38 cellular contexts compared by ENCODE assay signal in genomic region chr4:114236370-114236769, GRCh38.
"Had no signal": no experiment of that assay in that cellular context is flagged by ENCODE, and none has a peak within 500 bp of the region (broad histone marks: within the 10 kb centered on the region; RNA-seq: fewer than 3 reads in every experiment).

No MANE protein-coding gene starts in this region.

- H3K27me3 Mint-ChIP-seq: activated B cell treated with CpG ODN at 0.5 μM for 24 hours; activated CD4-positive, alpha-beta memory T cell treated with anti-CD3 and anti-CD28 coated beads, Interleukin-2, amount 10 ng/mL, durations not matched to agents 7 days and 5 days; activated CD4-positive, alpha-beta T cell treated with anti-CD3 and anti-CD28 coated beads, Interleukin-2, amount 10 ng/mL, durations not matched to agents 24 days and 14 days; activated CD8-positive, alpha-beta memory T cell treated with anti-CD3 and anti-CD28 coated beads, Interleukin-2, amount 10 ng/mL, durations not matched to agents 7 days and 5 days; activated naive CD4-positive, alpha-beta T cell treated with anti-CD3 and anti-CD28 coated beads, Interleukin-2, amount 10 ng/mL, durations not matched to agents 7 days and 5 days; activated naive CD8-positive, alpha-beta T cell treated with anti-CD3 and anti-CD28 coated beads, Interleukin-2, amount 10 ng/mL, durations not matched to agents 7 days and 5 days; central memory CD8-positive, alpha-beta T cell had no signal

- DNase-seq: activated B cell treated with CpG ODN at 0.5 μM for 24 hours; activated CD4-positive, alpha-beta memory T cell treated with anti-CD3 and anti-CD28 coated beads, Interleukin-2, amount 10 ng/mL, durations not matched to agents 7 days and 5 days; activated CD4-positive, alpha-beta T cell treated with anti-CD3 and anti-CD28 coated beads for 4 hours; activated CD4-positive, alpha-beta T cell treated with anti-CD3 and anti-CD28 coated beads, Interleukin-2, amount 10 ng/mL, durations not matched to agents 24 days and 14 days; activated CD4-positive, alpha-beta T cell treated with anti-CD3 and anti-CD28 coated beads, Interleukin-2, amount 50 U/mL, for 1 hour; activated CD4-positive, alpha-beta T cell treated with anti-CD3 and anti-CD28 coated beads, Interleukin-2, amount 50 U/mL, for 48 hours; activated CD4-positive, CD25-positive, alpha-beta regulatory T cell treated with anti-CD3 and anti-CD28 coated beads, Interleukin-2, amount 50 U/mL, for 72 hours; activated CD8-positive, alpha-beta memory T cell treated with anti-CD3 and anti-CD28 coated beads for 24 hours; activated CD8-positive, alpha-beta memory T cell treated with anti-CD3 and anti-CD28 coated beads, Interleukin-2, amount 10 ng/mL, durations not matched to agents 7 days and 5 days; activated CD8-positive, alpha-beta memory T cell treated with anti-CD3 and anti-CD28 coated beads, Interleukin-2, amount 50 U/mL, for 48 hours; activated CD8-positive, alpha-beta T cell treated with anti-CD3 and anti-CD28 coated beads, Interleukin-2, amount 10 ng/mL, durations not matched to agents 7 days and 5 days; activated effector memory CD4-positive, alpha-beta T cell treated with Interleukin-2 at 50 U/mL for 16 hours; activated gamma-delta T cell; activated naive CD4-positive, alpha-beta T cell treated with anti-CD3 and anti-CD28 coated beads, Interleukin-2, amount 10 ng/mL, durations not matched to agents 7 days and 5 days; activated naive CD4-positive, alpha-beta T cell treated with Interleukin-2 at 50 U/mL for 16 hours; activated naive CD8-positive, alpha-beta T cell treated with anti-CD3 and anti-CD28 coated beads, Interleukin-2, amount 10 ng/mL, durations not matched to agents 7 days and 5 days; activated naive CD8-positive, alpha-beta T cell treated with anti-CD3 and anti-CD28 coated beads, Interleukin-2, amount 50 U/mL, for 24 hours; activated T-cell treated with anti-CD3 and anti-CD28 coated beads, Interleukin-2, amount 50 U/mL, for 24 hours; activated T-cell treated with anti-CD3 and anti-CD28 coated beads, Interleukin-2, amount 50 U/mL, for 48 hours; amygdala; anterior cingulate cortex; caudate nucleus; cerebellar nuclear complex; T-helper 1 cell; T-helper 2 cell; T-helper 9 cell had no signal

- H3K9me3 ChIP-seq: ascending aorta had no signal

- H3K4me3 Mint-ChIP-seq: activated B cell treated with CpG ODN at 0.5 μM for 24 hours; activated CD4-positive, alpha-beta memory T cell treated with anti-CD3 and anti-CD28 coated beads, Interleukin-2, amount 10 ng/mL, durations not matched to agents 7 days and 5 days; activated CD4-positive, alpha-beta T cell treated with anti-CD3 and anti-CD28 coated beads, Interleukin-2, amount 10 ng/mL, durations not matched to agents 24 days and 14 days; activated CD8-positive, alpha-beta memory T cell treated with anti-CD3 and anti-CD28 coated beads, Interleukin-2, amount 10 ng/mL, durations not matched to agents 7 days and 5 days; activated CD8-positive, alpha-beta T cell treated with anti-CD3 and anti-CD28 coated beads, Interleukin-2, amount 10 ng/mL, durations not matched to agents 7 days and 5 days; activated naive CD4-positive, alpha-beta T cell treated with anti-CD3 and anti-CD28 coated beads, Interleukin-2, amount 10 ng/mL, durations not matched to agents 7 days and 5 days; activated naive CD4-positive, alpha-beta T cell treated with anti-CD3 and anti-CD28 coated beads, Interleukin-2, amount 50 U/mL, for 24 hours; activated naive CD8-positive, alpha-beta T cell; activated naive CD8-positive, alpha-beta T cell treated with anti-CD3 and anti-CD28 coated beads, Interleukin-2, amount 10 ng/mL, durations not matched to agents 7 days and 5 days; activated naive CD8-positive, alpha-beta T cell treated with anti-CD3 and anti-CD28 coated beads, Interleukin-2, amount 50 U/mL, for 24 hours; activated T-cell treated with anti-CD3 and anti-CD28 coated beads, Interleukin-2, amount 50 U/mL, for 24 hours; brain; central memory CD8-positive, alpha-beta T cell; T-helper 1 cell treated with Interleukin-12 subunit alpha and Interleukin-12 subunit beta and Interleukin-4 antibody, amounts not matched to agents 30 μg/mL and 1 μg/mL, for 36 hours; T-helper 2 cell treated with Interferon-gamma antibody and Interleukin-4, amounts not matched to agents 5 μg/mL and 100 μg/mL, for 36 hours had no signal

- ATAC-seq: activated CD8-positive, alpha-beta memory T cell treated with anti-CD3 and anti-CD28 coated beads, Interleukin-2, amount 10 ng/mL, durations not matched to agents 7 days and 5 days; activated CD8-positive, alpha-beta T cell treated with anti-CD3 and anti-CD28 coated beads, Interleukin-2, amount 10 ng/mL, durations not matched to agents 7 days and 5 days; activated naive CD8-positive, alpha-beta T cell treated with anti-CD3 and anti-CD28 coated beads, Interleukin-2, amount 50 U/mL, for 24 hours had no signal

- H3K36me3 ChIP-seq: ascending aorta, cardiac muscle cell had no signal

- H3K9me3 Mint-ChIP-seq: activated B cell treated with CpG ODN at 0.5 μM for 24 hours; activated CD4-positive, alpha-beta memory T cell treated with anti-CD3 and anti-CD28 coated beads, Interleukin-2, amount 10 ng/mL, durations not matched to agents 7 days and 5 days; activated CD4-positive, alpha-beta T cell treated with anti-CD3 and anti-CD28 coated beads, Interleukin-2, amount 10 ng/mL, durations not matched to agents 24 days and 14 days; activated naive CD4-positive, alpha-beta T cell treated with anti-CD3 and anti-CD28 coated beads, Interleukin-2, amount 10 ng/mL, durations not matched to agents 7 days and 5 days; activated naive CD4-positive, alpha-beta T cell treated with anti-CD3 and anti-CD28 coated beads, Interleukin-2, amount 50 U/mL, for 24 hours; activated naive CD8-positive, alpha-beta T cell treated with anti-CD3 and anti-CD28 coated beads, Interleukin-2, amount 10 ng/mL, durations not matched to agents 7 days and 5 days; activated naive CD8-positive, alpha-beta T cell treated with anti-CD3 and anti-CD28 coated beads, Interleukin-2, amount 50 U/mL, for 24 hours; activated T-cell treated with anti-CD3 and anti-CD28 coated beads, Interleukin-2, amount 50 U/mL, for 24 hours; activated T-helper 2 cell treated with anti-CD3 and anti-CD28 coated beads, Interferon-gamma antibody, Interleukin-2, Interleukin-4, amounts not matched to agents 10 μg/mL and 5 μg/mL and 100 μg/mL, durations not matched to agents 14 hours and 24 hours and 36 hours; central memory CD8-positive, alpha-beta T cell; T-helper 1 cell treated with Interleukin-12 subunit alpha and Interleukin-12 subunit beta and Interleukin-4 antibody, amounts not matched to agents 30 μg/mL and 1 μg/mL, for 36 hours; T-helper 2 cell treated with Interferon-gamma antibody and Interleukin-4, amounts not matched to agents 5 μg/mL and 100 μg/mL, for 36 hours had no signal

- H3K36me3 Mint-ChIP-seq: activated CD8-positive, alpha-beta memory T cell treated with anti-CD3 and anti-CD28 coated beads, Interleukin-2, amount 10 ng/mL, durations not matched to agents 7 days and 5 days; activated naive CD4-positive, alpha-beta T cell treated with anti-CD3 and anti-CD28 coated beads, Interleukin-2, amount 10 ng/mL, durations not matched to agents 7 days and 5 days; activated naive CD4-positive, alpha-beta T cell treated with anti-CD3 and anti-CD28 coated beads, Interleukin-2, amount 50 U/mL, for 24 hours; activated naive CD8-positive, alpha-beta T cell; activated naive CD8-positive, alpha-beta T cell treated with anti-CD3 and anti-CD28 coated beads, Interleukin-2, amount 10 ng/mL, durations not matched to agents 7 days and 5 days; brain had no signal

- FAIRE-seq: bronchial epithelial cell, TTC549 had no signal

- H3K27ac Mint-ChIP-seq: activated B cell treated with CpG ODN at 0.5 μM for 24 hours; activated CD4-positive, alpha-beta memory T cell treated with anti-CD3 and anti-CD28 coated beads, Interleukin-2, amount 10 ng/mL, durations not matched to agents 7 days and 5 days; activated CD4-positive, alpha-beta T cell treated with anti-CD3 and anti-CD28 coated beads, Interleukin-2, amount 10 ng/mL, durations not matched to agents 24 days and 14 days; activated CD8-positive, alpha-beta memory T cell treated with anti-CD3 and anti-CD28 coated beads, Interleukin-2, amount 10 ng/mL, durations not matched to agents 7 days and 5 days; activated CD8-positive, alpha-beta T cell treated with anti-CD3 and anti-CD28 coated beads, Interleukin-2, amount 10 ng/mL, durations not matched to agents 7 days and 5 days; activated naive CD4-positive, alpha-beta T cell treated with anti-CD3 and anti-CD28 coated beads, Interleukin-2, amount 10 ng/mL, durations not matched to agents 7 days and 5 days; activated naive CD4-positive, alpha-beta T cell treated with anti-CD3 and anti-CD28 coated beads, Interleukin-2, amount 50 U/mL, for 24 hours; activated naive CD8-positive, alpha-beta T cell; activated naive CD8-positive, alpha-beta T cell treated with anti-CD3 and anti-CD28 coated beads, Interleukin-2, amount 10 ng/mL, durations not matched to agents 7 days and 5 days; activated naive CD8-positive, alpha-beta T cell treated with anti-CD3 and anti-CD28 coated beads, Interleukin-2, amount 50 U/mL, for 24 hours; activated T-cell treated with anti-CD3 and anti-CD28 coated beads, Interleukin-2, amount 50 U/mL, for 24 hours; activated T-helper 2 cell treated with anti-CD3 and anti-CD28 coated beads, Interferon-gamma antibody, Interleukin-2, Interleukin-4, amounts not matched to agents 10 μg/mL and 5 μg/mL and 100 μg/mL, durations not matched to agents 14 hours and 24 hours and 36 hours; brain; T-helper 1 cell treated with Interleukin-12 subunit alpha and Interleukin-12 subunit beta and Interleukin-4 antibody, amounts not matched to agents 30 μg/mL and 1 μg/mL, for 36 hours; T-helper 2 cell treated with Interferon-gamma antibody and Interleukin-4, amounts not matched to agents 5 μg/mL and 100 μg/mL, for 36 hours had no signal

- H3K4me3 ChIP-seq: ascending aorta, cardiac muscle cell had no signal

- H3K27me3 ChIP-seq: ascending aorta, cardiac muscle cell had no signal

- H3K4me1 ChIP-seq: ascending aorta had no signal

- H3K4me1 Mint-ChIP-seq: activated B cell treated with CpG ODN at 0.5 μM for 24 hours; activated CD4-positive, alpha-beta memory T cell treated with anti-CD3 and anti-CD28 coated beads, Interleukin-2, amount 10 ng/mL, durations not matched to agents 7 days and 5 days; activated CD4-positive, alpha-beta T cell treated with anti-CD3 and anti-CD28 coated beads, Interleukin-2, amount 10 ng/mL, durations not matched to agents 24 days and 14 days; activated CD8-positive, alpha-beta memory T cell treated with anti-CD3 and anti-CD28 coated beads, Interleukin-2, amount 10 ng/mL, durations not matched to agents 7 days and 5 days; activated naive CD4-positive, alpha-beta T cell treated with anti-CD3 and anti-CD28 coated beads, Interleukin-2, amount 10 ng/mL, durations not matched to agents 7 days and 5 days; activated naive CD4-positive, alpha-beta T cell treated with anti-CD3 and anti-CD28 coated beads, Interleukin-2, amount 50 U/mL, for 24 hours; activated naive CD8-positive, alpha-beta T cell treated with anti-CD3 and anti-CD28 coated beads, Interleukin-2, amount 10 ng/mL, durations not matched to agents 7 days and 5 days; activated naive CD8-positive, alpha-beta T cell treated with anti-CD3 and anti-CD28 coated beads, Interleukin-2, amount 50 U/mL, for 24 hours; brain; central memory CD8-positive, alpha-beta T cell had no signal

- H3K27ac ChIP-seq: ascending aorta, cardiac muscle cell, VCaP had no signal
